In genomic region chr13:91025442-91025841, GRCh38 we compare ENCODE assay signal across 21 cellular contexts.
"Had no signal": no experiment of that assay in that cellular context is flagged by ENCODE, and none has a peak within 500 bp of the region (broad histone marks: within the 10 kb centered on the region; RNA-seq: fewer than 3 reads in every experiment).

No MANE protein-coding gene starts in this region.

- DNase-seq: Karpas-422, KG1, MG63, NCI-H1092, NCI-H1105 treated with DMSO at 0.1 percent for 48 hours, NCI-H1417 treated with DMSO at 0.1 percent for 48 hours, NCI-H146, NCI-H1694 treated with DMSO at 0.1 percent for 48 hours, NCI-H1930, NCI-H2081, NCI-H2107, NCI-H2227 treated with DMSO at 0.1 percent for 48 hours, NCI-H524, NCI-H69, NCI-H774, Right ventricle myocardium superior, RPMI8226, SIG-M5 had no signal

- H3K27me3 ChIP-seq: MG63, SJSA1 had no signal

- H3K36me3 ChIP-seq: MG63, SJSA1 had no signal

- H3K27ac ChIP-seq: SJSA1, SK-N-MC had no signal

- H3K4me3 ChIP-seq: MG63, SJSA1, SK-N-MC had no signal

- H3K4me1 ChIP-seq: SJSA1 had no signal

- H3K9me3 ChIP-seq: MG63, SJSA1 had no signal

- FAIRE-seq: RCC 7860 had no signal
